11 cellular contexts compared by ENCODE assay signal in genomic region chr10:43854042-43854441, GRCh38.
DNase-seq lines count a peak whose midpoint lies in the region; ATAC-seq and TF ChIP-seq lines count a peak whose summit lies in the region.
"Had no signal": no experiment of that assay in that cellular context is flagged by ENCODE, and none has a peak within 500 bp of the region (broad histone marks: within the 10 kb centered on the region; RNA-seq: fewer than 3 reads in every experiment).

No MANE protein-coding gene starts in this region.

- 80 to 86% methylated on average over 2 to 9 of the region's 9 CpGs for WGBS in endodermal cell (ENCODE audit: insufficient coverage in 1 of 2, insufficient read length in 1 of 2), 2 experiments

- peak; percentile 90 for DNase-seq in ELR (ENCODE audit: low read depth)
- peak; percentile 82 to 84 for DNase-seq in PC-9
- peak; percentile 47 for DNase-seq in endodermal cell
- peak; percentile 95 for DNase-seq in myocyte (ENCODE audit: low read depth)
- DNase-seq in AG08396 (ENCODE audit: low spot score) = no peak
- DNase-seq in activated naive CD4-positive, alpha-beta T cell treated with anti-CD3 and anti-CD28 coated beads, Interleukin-2, amount 10 ng/mL, durations not matched to agents 7 days and 5 days = no peak
- no peak for DNase-seq in NCI-H1105 (lab: John Stamatoyannopoulos, UW)
- DNase-seq: mucosa of descending colon, NCI-H2029 treated with DMSO at 0.1 percent for 48 hours, T-helper 9 cell had no signal

- intact Hi-C loops in PC-9 (cut with micrococcal nuclease; ENCODE audit: unreplicated experiment) = loop anchor here (1.0 kb wide), 2 partner anchors 9 kb away; no protein-coding TSS in a partner anchor

- no peak for TF ChIP-seq CTCF in PC-9 (conservative IDR thresholded peaks at IDR 0.05)
- no peak for TF ChIP-seq CTCF in endodermal cell (conservative IDR thresholded peaks at IDR 0.05)

- no peak overlapping the region for H3K4me3 Mint-ChIP-seq in endodermal cell
- H3K4me3 Mint-ChIP-seq in activated naive CD4-positive, alpha-beta T cell treated with anti-CD3 and anti-CD28 coated beads, Interleukin-2, amount 10 ng/mL, durations not matched to agents 7 days and 5 days = no peak overlapping the region

- no peaks in the 10 kb centered on the region for H3K36me3 Mint-ChIP-seq in endodermal cell (ENCODE audit: low read depth)
- H3K36me3 Mint-ChIP-seq in activated naive CD4-positive, alpha-beta T cell treated with anti-CD3 and anti-CD28 coated beads, Interleukin-2, amount 10 ng/mL, durations not matched to agents 7 days and 5 days = no peaks in the 10 kb centered on the region

- H3K4me1 Mint-ChIP-seq in endodermal cell = no peaks in the 10 kb centered on the region
- H3K4me1 Mint-ChIP-seq in activated naive CD4-positive, alpha-beta T cell treated with anti-CD3 and anti-CD28 coated beads, Interleukin-2, amount 10 ng/mL, durations not matched to agents 7 days and 5 days = no peaks in the 10 kb centered on the region

- H3F3A ChIP-seq in PC-9 (ENCODE audit: insufficient read depth, low read depth) = no peaks in the 10 kb centered on the region

- POLR2A ChIA-PET in PC-9 (lab: Charles Lee; ENCODE audit: unreplicated experiment) = interaction anchor here (0.7 kb wide), 1 partner anchor 14 kb away, joined by 3 read pairs; no protein-coding TSS in a partner anchor

- peaks cover 10% of the 10 kb centered on the region; the same call in 1 of the 2 replicates for H3K4me1 ChIP-seq in PC-9 (replicated peaks; ENCODE audit: insufficient read depth)
- no peaks in the 10 kb centered on the region for H3K4me1 ChIP-seq in endodermal cell (ENCODE audit: control insufficient read depth, insufficient read depth, low read length)

- H3K27ac ChIP-seq in PC-9 = no peak overlapping the region
- no peak overlapping the region for H3K27ac ChIP-seq in endodermal cell (ENCODE audit: low read depth, low read length)

- H3K4me3 ChIP-seq in PC-9 (no peak overlapping the region), endodermal cell (ENCODE audit: low read length) (no peak overlapping the region)
- H3K4me3 ChIP-seq: mucosa of descending colon had no signal

- no peak for ATAC-seq in HG03045 (IDR thresholded peaks at IDR 0.05; ENCODE audit: unreplicated experiment)
- ATAC-seq: mucosa of descending colon had no signal

- BruUV-seq in PC-9 (replicated peaks; lab: Mats Ljungman, UMichigan) = no TSS peak

- H3K9me3 ChIP-seq in PC-9 (ENCODE audit: insufficient read depth, low read depth) (no peaks in the 10 kb centered on the region), endodermal cell (ENCODE audit: control insufficient read depth, low read length) (no peaks in the 10 kb centered on the region)
- H3K9me3 ChIP-seq: mucosa of descending colon had no signal

- no peaks in the 10 kb centered on the region for H3K36me3 ChIP-seq in PC-9 (ENCODE audit: low read depth)
- no peaks in the 10 kb centered on the region for H3K36me3 ChIP-seq in endodermal cell (ENCODE audit: control insufficient read depth, insufficient read depth, low read length)

- no peaks in the 10 kb centered on the region for H3K9me2 ChIP-seq in PC-9 (ENCODE audit: insufficient read depth)

- H4K20me1 ChIP-seq in PC-9 (ENCODE audit: insufficient read depth) = no peaks in the 10 kb centered on the region

- H3K27me3 ChIP-seq in PC-9 (ENCODE audit: insufficient read depth, low read depth) (peaks cover 9% of the 10 kb centered on the region; the same call in 1 of the 2 replicates), endodermal cell (ENCODE audit: control insufficient read depth, insufficient read depth, low read length, poor library complexity, severe bottlenecking) (no peaks in the 10 kb centered on the region)

- H3K9ac ChIP-seq in endodermal cell (ENCODE audit: extremely low read depth, low read length, poor library complexity, severe bottlenecking) = no peak overlapping the region

- peaks cover 3% of the 10 kb centered on the region for H3K27me3 Mint-ChIP-seq in endodermal cell (ENCODE audit: insufficient read depth)
- peaks cover 5% of the 10 kb centered on the region for H3K27me3 Mint-ChIP-seq in activated naive CD4-positive, alpha-beta T cell treated with anti-CD3 and anti-CD28 coated beads, Interleukin-2, amount 10 ng/mL, durations not matched to agents 7 days and 5 days

- no peak overlapping the region for H3K27ac Mint-ChIP-seq in endodermal cell
- H3K27ac Mint-ChIP-seq in activated naive CD4-positive, alpha-beta T cell treated with anti-CD3 and anti-CD28 coated beads, Interleukin-2, amount 10 ng/mL, durations not matched to agents 7 days and 5 days = no peak overlapping the region

- peak overlapping the region; percentile 3; the same call in 1 of the 2 replicates for H3K4me2 ChIP-seq in PC-9

- no peaks in the 10 kb centered on the region for H3K79me2 ChIP-seq in PC-9 (ENCODE audit: low read depth)

- no peaks in the 10 kb centered on the region for H3K9me3 Mint-ChIP-seq in endodermal cell
- no peaks in the 10 kb centered on the region for H3K9me3 Mint-ChIP-seq in activated naive CD4-positive, alpha-beta T cell treated with anti-CD3 and anti-CD28 coated beads, Interleukin-2, amount 10 ng/mL, durations not matched to agents 7 days and 5 days

- CTCF ChIA-PET in PC-9 (lab: Charles Lee) = no interaction called here
- CTCF ChIA-PET in activated naive CD4-positive, alpha-beta T cell treated with anti-CD3 and anti-CD28 coated beads, Interleukin-2, amount 10 ng/mL, durations not matched to agents 7 days and 5 days (lab: Charles Lee) = no interaction called here

- H2AFZ ChIP-seq in PC-9 = no peak overlapping the region

Comparison
In these comparisons a context has a peak if more than half of its experiments do, and no peak if none do; other contexts are left out.
1. DNase-seq: peak in ELR (single experiment), PC-9 (2 of 2), endodermal cell (single experiment) and myocyte (single experiment); none in AG08396 (single experiment), activated naive CD4-positive, alpha-beta T cell treated with anti-CD3 and anti-CD28 coated beads, Interleukin-2, amount 10 ng/mL, durations not matched to agents 7 days and 5 days (single experiment) and NCI-H1105 (single experiment).